In genomic region chr19:6587998-6588507, GRCh38 we compare ENCODE assay signal across 13 cellular contexts. TPM values are rescaled to one million over a fixed set of nuclear protein-coding genes. Genes with fewer than 3 reads are reported as not detected.
A peak's percentile ranks its signal among the peaks of the same experiment; 100 is the strongest.
DNase-seq lines count a peak whose midpoint lies in the region; ATAC-seq and TF ChIP-seq lines count a peak whose summit lies in the region.
"Had no signal": no experiment of that assay in that cellular context is flagged by ENCODE, and none has a peak within 500 bp of the region (broad histone marks: within the 10 kb centered on the region; RNA-seq: fewer than 3 reads in every experiment).

No MANE protein-coding gene starts in this region.

- H3K4me3 ChIP-seq in OCI-LY3 (ENCODE audit: low read length) (peak overlapping the region; percentile 95), endodermal cell (ENCODE audit: low read length) (no peak overlapping the region)

- H3K27me3 Mint-ChIP-seq in stimulated activated naive CD8-positive, alpha-beta T cell treated with anti-CD3 and anti-CD28 coated beads, Interleukin-15, Interleukin-2, amounts not matched to agents 100 ng/mL and 50 ng/mL, for 24 hours, result peaks cover 56% of the 10 kb centered on the region
- H3K27me3 Mint-ChIP-seq in endodermal cell (ENCODE audit: insufficient read depth), result peaks cover 97% of the 10 kb centered on the region

- peaks cover 44% of the 10 kb centered on the region for H4K20me1 ChIP-seq in OCI-LY3 (ENCODE audit: insufficient read depth, low read length)

- peak overlapping the region; percentile 21 for H3K27ac Mint-ChIP-seq in stimulated activated naive CD8-positive, alpha-beta T cell treated with anti-CD3 and anti-CD28 coated beads, Interleukin-15, Interleukin-2, amounts not matched to agents 100 ng/mL and 50 ng/mL, for 24 hours
- no peak overlapping the region for H3K27ac Mint-ChIP-seq in endodermal cell

- TF ChIP-seq CTCF in OCI-LY3 (IDR thresholded peaks at IDR 0.05; ENCODE audit: low read depth, low read length), result no peak
- no peak for TF ChIP-seq CTCF in endodermal cell (conservative IDR thresholded peaks at IDR 0.05)

- H3K27me3 ChIP-seq in OCI-LY3 (ENCODE audit: low read depth, low read length) (no peaks in the 10 kb centered on the region), endodermal cell (ENCODE audit: control insufficient read depth, insufficient read depth, low read length, poor library complexity, severe bottlenecking) (peaks cover 57% of the 10 kb centered on the region)

- H3K4me2 ChIP-seq in OCI-LY3 (ENCODE audit: low read length), result peak overlapping the region; percentile 89

- no peak overlapping the region for H2AFZ ChIP-seq in OCI-LY3 (ENCODE audit: low read depth, low read length)

- 17 to 45% methylated on average over 7 to 9 of the region's 9 CpGs for WGBS in endodermal cell (ENCODE audit: insufficient coverage in 1 of 2, insufficient read length in 1 of 2), 2 experiments

- peaks cover 37% of the 10 kb centered on the region for H3K4me1 ChIP-seq in OCI-LY3 (ENCODE audit: low read length)
- no peaks in the 10 kb centered on the region for H3K4me1 ChIP-seq in endodermal cell (ENCODE audit: control insufficient read depth, insufficient read depth, low read length)

- H3K4me1 Mint-ChIP-seq in stimulated activated naive CD8-positive, alpha-beta T cell treated with anti-CD3 and anti-CD28 coated beads, Interleukin-15, Interleukin-2, amounts not matched to agents 100 ng/mL and 50 ng/mL, for 24 hours (ENCODE audit: low read depth), result peaks cover 59% of the 10 kb centered on the region
- H3K4me1 Mint-ChIP-seq in endodermal cell, result peaks cover 27% of the 10 kb centered on the region

- H3K9me3 ChIP-seq in OCI-LY3 (ENCODE audit: insufficient read depth, low read length), result no peaks in the 10 kb centered on the region
- H3K9me3 ChIP-seq in endodermal cell (ENCODE audit: control insufficient read depth, low read length), result no peaks in the 10 kb centered on the region

- H3K9me3 Mint-ChIP-seq in stimulated activated naive CD8-positive, alpha-beta T cell treated with anti-CD3 and anti-CD28 coated beads, Interleukin-15, Interleukin-2, amounts not matched to agents 100 ng/mL and 50 ng/mL, for 24 hours, result no peaks in the 10 kb centered on the region
- H3K9me3 Mint-ChIP-seq in endodermal cell, result no peaks in the 10 kb centered on the region

- peak overlapping the region; percentile 82 for H3K27ac ChIP-seq in OCI-LY3 (ENCODE audit: low read length)
- H3K27ac ChIP-seq in endodermal cell (ENCODE audit: low read depth, low read length), result no peak overlapping the region

- ATAC-seq in stimulated activated naive CD8-positive, alpha-beta T cell treated with anti-CD3 and anti-CD28 coated beads, Interleukin-15, Interleukin-2, amounts not matched to agents 100 U/mL and 50 U/mL, for 24 hours, result no peak
- no peak for ATAC-seq in GM19455 (IDR thresholded peaks at IDR 0.05; ENCODE audit: unreplicated experiment)

- H3K79me2 ChIP-seq in OCI-LY3 (ENCODE audit: low read length), result peaks cover 70% of the 10 kb centered on the region

- H3K9ac ChIP-seq in OCI-LY3 (ENCODE audit: low read length) (peak overlapping the region; percentile 94), endodermal cell (ENCODE audit: extremely low read depth, low read length, poor library complexity, severe bottlenecking) (no peak overlapping the region)

- peak overlapping the region; percentile 90 for H3K4me3 Mint-ChIP-seq in stimulated activated naive CD8-positive, alpha-beta T cell treated with anti-CD3 and anti-CD28 coated beads, Interleukin-15, Interleukin-2, amounts not matched to agents 100 ng/mL and 50 ng/mL, for 24 hours
- H3K4me3 Mint-ChIP-seq in endodermal cell, result peak overlapping the region; percentile 61

- peaks cover 6% of the 10 kb centered on the region for H3K36me3 Mint-ChIP-seq in stimulated activated naive CD8-positive, alpha-beta T cell treated with anti-CD3 and anti-CD28 coated beads, Interleukin-15, Interleukin-2, amounts not matched to agents 100 ng/mL and 50 ng/mL, for 24 hours (ENCODE audit: low read depth)
- no peaks in the 10 kb centered on the region for H3K36me3 Mint-ChIP-seq in endodermal cell (ENCODE audit: low read depth)

- no peak for DNase-seq in stimulated activated naive CD8-positive, alpha-beta T cell treated with anti-CD3 and anti-CD28 coated beads, Interleukin-15, Interleukin-2, amounts not matched to agents 100 U/mL and 50 U/mL, for 24 hours
- DNase-seq in endodermal cell (no peak), DMS79 treated with DMSO at 0.1 percent for 48 hours (lab: John Stamatoyannopoulos, UW) (no peak), NCI-H510A (lab: John Stamatoyannopoulos, UW) (no peak), cortex of kidney (lab: John Stamatoyannopoulos, UW) (no peak)
- DNase-seq: midbrain, NCI-H2029 had no signal

- peaks cover 76% of the 10 kb centered on the region for H3K36me3 ChIP-seq in OCI-LY3 (replicated peaks; ENCODE audit: low read depth, low read length)
- H3K36me3 ChIP-seq in endodermal cell (ENCODE audit: control insufficient read depth, insufficient read depth, low read length), result no peaks in the 10 kb centered on the region

RNA-seq across cellular contexts. Expression of gene CD70, which starts 2.9 kb away (rescaled TPM):
- 1 to 10 TPM in 1 of 2 donors, under 1 TPM in 1; 0.92 to 1.8 TPM for total RNA-seq in endodermal cell
- 0.43 TPM for polyA plus RNA-seq in endodermal cell (2013, experiment 1 of 2)
- 0.62 TPM for polyA plus RNA-seq in endodermal cell (2013, experiment 2 of 2)
- total RNA-seq: bronchial epithelial cell, esophagus mucosa had no signal
- polyA plus RNA-seq: BJ had no signal

RNA-seq across cellular contexts. Expression of gene TNFSF9, which starts 57.2 kb away (rescaled TPM):
- 1 to 10 TPM in 1 of 2 donors, under 1 TPM in 1; 0.68 to 3.9 TPM for total RNA-seq in endodermal cell
- polyA plus RNA-seq in endodermal cell (2013, experiment 1 of 2), result 1.3 TPM
- 2.2 TPM for polyA plus RNA-seq in endodermal cell (2013, experiment 2 of 2)
